ENCODE assay signal across 25 cellular contexts in genomic region chr19:30312582-30313352, GRCh38. TPM values are rescaled to one million over a fixed set of nuclear protein-coding genes. Genes with fewer than 3 reads are reported as not detected.
"Had no signal": no experiment of that assay in that cellular context is flagged by ENCODE, and none has a peak within 500 bp of the region (broad histone marks: within the 10 kb centered on the region; RNA-seq: fewer than 3 reads in every experiment).

No MANE protein-coding gene starts in this region.

- ATAC-seq: activated CD4-positive, alpha-beta T cell treated with anti-CD3 and anti-CD28 coated beads for 36 hours; effector memory CD8-positive, alpha-beta T cell; gastrocnemius medialis; mucosa of descending colon had no signal

- H3K4me3 Mint-ChIP-seq: activated B cell treated with CpG ODN at 0.5 μM for 24 hours; activated CD4-positive, alpha-beta T cell treated with anti-CD3 and anti-CD28 coated beads for 36 hours; activated naive CD8-positive, alpha-beta T cell treated with anti-CD3 and anti-CD28 coated beads for 36 hours; effector memory CD8-positive, alpha-beta T cell; nephron progenitor cell had no signal

- H3K79me2 ChIP-seq: parathyroid adenoma had no signal

- H3K36me3 ChIP-seq: esophagus squamous epithelium, gastrocnemius medialis, transverse colon, uterus had no signal

- DNase-seq: activated B cell treated with CpG ODN at 0.5 μM for 24 hours; activated CD4-positive, alpha-beta T cell treated with anti-CD3 and anti-CD28 coated beads for 36 hours; activated CD4-positive, alpha-beta T cell treated with anti-CD3 and anti-CD28 coated beads, Interleukin-2, amount 50 U/mL, for 48 hours; activated naive CD4-positive, alpha-beta T cell treated with Interleukin-2 at 50 U/mL for 16 hours; activated naive CD8-positive, alpha-beta T cell treated with anti-CD3 and anti-CD28 coated beads for 36 hours; activated T-cell treated with anti-CD3 and anti-CD28 coated beads, Interleukin-2, amount 50 U/mL, for 48 hours; central memory CD4-positive, alpha-beta T cell; effector memory CD8-positive, alpha-beta T cell; esophagus squamous epithelium; gastrocnemius medialis; hippocampal formation; mesenchymal stem cell; mucosa of descending colon; nephron progenitor cell; nucleus accumbens; stimulated activated CD4-positive, alpha-beta T cell treated with anti-CD3 and anti-CD28 coated beads, Interleukin-12 subunit alpha, Interleukin-12 subunit beta, amount 100 ng/mL, for 4 hours; T-helper 9 cell; transverse colon; uterus had no signal

- H3K9ac ChIP-seq: parathyroid adenoma had no signal

- H3K27ac Mint-ChIP-seq: activated B cell treated with CpG ODN at 0.5 μM for 24 hours; activated CD4-positive, alpha-beta T cell treated with anti-CD3 and anti-CD28 coated beads for 36 hours; activated naive CD8-positive, alpha-beta T cell treated with anti-CD3 and anti-CD28 coated beads for 36 hours; effector memory CD8-positive, alpha-beta T cell; nephron progenitor cell had no signal

- H2AFZ ChIP-seq: parathyroid adenoma had no signal

- H3K27me3 ChIP-seq: esophagus squamous epithelium, gastrocnemius medialis, transverse colon, uterus had no signal

- H3K27ac ChIP-seq: esophagus squamous epithelium, gastrocnemius medialis, parathyroid adenoma, transverse colon, uterus had no signal

- H3K4me3 ChIP-seq: dorsolateral prefrontal cortex, esophagus squamous epithelium, gastrocnemius medialis, mucosa of descending colon, transverse colon, uterus had no signal

- H3K4me1 Mint-ChIP-seq: activated B cell treated with CpG ODN at 0.5 μM for 24 hours; activated CD4-positive, alpha-beta T cell treated with anti-CD3 and anti-CD28 coated beads for 36 hours; activated naive CD8-positive, alpha-beta T cell treated with anti-CD3 and anti-CD28 coated beads for 36 hours had no signal

- H3K36me3 Mint-ChIP-seq: activated naive CD8-positive, alpha-beta T cell treated with anti-CD3 and anti-CD28 coated beads for 36 hours had no signal

- H3K9me3 ChIP-seq: esophagus squamous epithelium, gastrocnemius medialis, mucosa of descending colon, transverse colon, uterus had no signal

- FAIRE-seq: astrocyte, colon, islet of Langerhans had no signal

- H3K4me1 ChIP-seq: esophagus squamous epithelium, gastrocnemius medialis, parathyroid adenoma, transverse colon, uterus had no signal

- H3K9me3 Mint-ChIP-seq: nephron progenitor cell had no signal

RNA-seq across cellular contexts. Expression of gene ZNF536, which starts 59.4 kb away (rescaled TPM):
- total RNA-seq: activated B cell treated with CpG ODN at 0.5 μM for 24 hours; activated CD4-positive, alpha-beta T cell treated with anti-CD3 and anti-CD28 coated beads for 36 hours; activated naive CD8-positive, alpha-beta T cell treated with anti-CD3 and anti-CD28 coated beads for 36 hours; pulmonary artery endothelial cell had no signal
